8 cellular contexts compared by ENCODE assay signal in the genomic region with DNA sequence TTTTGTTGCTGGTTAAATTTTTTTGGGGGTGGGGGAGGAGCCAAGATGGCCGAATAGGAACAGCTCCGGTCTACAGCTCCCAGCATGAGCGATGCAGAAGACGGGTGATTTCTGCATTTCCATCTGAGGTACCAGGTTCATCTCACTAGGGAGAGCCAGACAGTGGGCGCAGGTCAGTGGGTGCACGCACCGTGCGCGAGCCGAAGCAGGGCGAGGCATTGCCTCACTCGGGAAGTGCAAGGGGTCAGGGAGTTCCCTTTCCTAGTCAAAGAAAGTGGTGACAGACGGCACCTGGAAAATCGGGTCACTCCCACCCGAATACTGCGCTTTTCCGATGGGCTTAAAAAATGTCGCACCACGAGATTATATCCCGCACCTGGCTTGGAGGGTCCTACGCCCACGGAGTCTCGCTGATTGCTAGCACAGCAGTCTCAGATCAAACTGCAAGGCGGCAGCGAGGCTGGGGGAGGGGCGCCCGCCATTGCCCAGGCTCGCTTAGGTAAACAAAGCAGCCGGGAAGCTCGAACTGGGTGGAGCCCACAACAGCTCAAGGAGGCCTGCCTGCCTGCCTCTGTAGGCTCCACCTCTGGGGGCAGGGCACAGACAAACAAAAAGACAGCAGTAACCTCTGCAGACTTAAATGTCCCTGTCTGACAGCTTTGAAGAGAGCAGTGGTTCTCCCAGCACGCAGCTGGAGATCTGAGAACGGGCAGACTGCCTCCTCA. TPM values are rescaled to one million over a fixed set of nuclear protein-coding genes. Genes with fewer than 3 reads are reported as not detected.
DNase-seq lines count a peak whose midpoint lies in the region; ATAC-seq, FAIRE-seq and TF ChIP-seq lines count a peak whose summit lies in the region.
"Not testable (repeated sequence)": the region's sequence is repeated elsewhere in the genome, so short reads cannot be mapped to it uniquely, and the experiment has no call there.

No MANE protein-coding gene starts in this region.

- not testable (repeated sequence) for H2BK120ac ChIP-seq in H1 (replicated peaks; ENCODE audit: low read depth, low read length)

- H4K5ac ChIP-seq in H1 (ENCODE audit: insufficient read length, low read depth, low read length) = not testable (repeated sequence)

- H3K9ac ChIP-seq in H1 (replicated peaks in 1 of 4; ENCODE audit: extremely low read depth in 1 of 4, low read depth in 3 of 4, low read length in 3 of 4) = not testable (repeated sequence)

- ATAC-seq in A549 = peak in 1 of 2 experiments; percentile 33; a peak in 3 of 6 replicates

- not testable (repeated sequence) for TF ChIP-seq CTCF in A549 (IDR thresholded peaks at IDR 0.05); H1 (IDR thresholded peaks at IDR 0.05; ENCODE audit: control extremely low read depth in 1 of 3, insufficient read depth in 1 of 3, low read depth in 1 of 3, low read length in 3 of 3); left ventricle myocardium inferior (IDR thresholded peaks at IDR 0.05; ENCODE audit: borderline replicate concordance); nephron progenitor cell (IDR thresholded peaks at IDR 0.05)

- 11% methylated on average over 28 of the region's 32 CpGs for WGBS in A549 (ENCODE audit: missing lambda C conversion rate)
- 68% methylated on average over 18 of the region's 32 CpGs; no CpG with 5 or more reads in 1 of the 2 experiments for WGBS in H1 (ENCODE audit: extremely low coverage in 1 of 2, insufficient coverage in 1 of 2, insufficient read length in 1 of 2, insufficient replicate concordance in 2 of 2, low coverage in 1 of 2, low lambda C conversion rate in 2 of 2, missing lambda C conversion rate in 1 of 2), 2 experiments

- not testable (repeated sequence) for H3K4ac ChIP-seq in H1 (replicated peaks; ENCODE audit: insufficient read length, low read depth, low read length)

- H2BK12ac ChIP-seq in H1 (ENCODE audit: low read depth, low read length) = not testable (repeated sequence)

- not testable (repeated sequence) for H3K56ac ChIP-seq in H1 (replicated peaks; ENCODE audit: insufficient read length, low read depth, low read length)

- H3K23ac ChIP-seq in H1 (ENCODE audit: insufficient read length) = not testable (repeated sequence)

- H3K4me3 Mint-ChIP-seq in nephron progenitor cell = peak overlapping the region; percentile 64

- not testable (repeated sequence) for H2AFZ ChIP-seq in H1 (ENCODE audit: low read length)

- not testable (repeated sequence) for H3K9me3 ChIP-seq in A549; HAP-1; SJCRH30 (replicated peaks); H1 (ENCODE audit: insufficient read depth in 2 of 2, low read depth in 1 of 2, low read length in 1 of 2); left ventricle myocardium inferior (replicated peaks)

- not testable (repeated sequence) for TF ChIP-seq POLR2A in A549 (IDR thresholded peaks at IDR 0.05; ENCODE audit: low read length); H1 (IDR thresholded peaks at IDR 0.05; ENCODE audit: control extremely low read depth in 1 of 2, low read depth in 2 of 2, low read length in 2 of 2)

- H3K27ac Mint-ChIP-seq in nephron progenitor cell = peak overlapping the region; percentile 69

- not testable (repeated sequence) for DNase-seq in A549 (ENCODE audit: low read depth in 1 of 2, low spot score in 1 of 2); left ventricle myocardium inferior; nephron progenitor cell
- DNase-seq in HAP-1 (ENCODE audit: low spot score in 2 of 2) (peak in 1 of 2 experiments; percentile 38), SJCRH30 (peak in 1 of 2 experiments; percentile 19), H1 (ENCODE audit: low read depth in 1 of 2, low spot score in 2 of 2) (peak in 1 of 2 experiments; percentile 63)

- H3K14ac ChIP-seq in H1 (ENCODE audit: insufficient read length) = not testable (repeated sequence)

- H3K4me1 ChIP-seq in A549; HAP-1; SJCRH30; H1 (replicated peaks in 1 of 4; ENCODE audit: control insufficient read depth in 3 of 4, insufficient read depth in 4 of 4, low read length in 3 of 4); left ventricle myocardium inferior: not testable (repeated sequence)

- H3K27me3 ChIP-seq in HAP-1 (ENCODE audit: low read depth); SJCRH30; H1 (replicated peaks in 1 of 4; ENCODE audit: control insufficient read depth in 3 of 4, extremely low read depth in 1 of 4, insufficient read depth in 3 of 4, low read length in 3 of 4); left ventricle myocardium inferior (ENCODE audit: low read depth): not testable (repeated sequence)

- not testable (repeated sequence) for H3K79me2 ChIP-seq in H1 (ENCODE audit: control insufficient read depth in 1 of 2, insufficient read depth in 2 of 2, low read length in 2 of 2)

- not testable (repeated sequence) for H3K18ac ChIP-seq in H1 (ENCODE audit: extremely low read depth, low read length)

- peaks cover 39% of the 10 kb centered on the region for H3K9me3 Mint-ChIP-seq in nephron progenitor cell

- H3K4me2 ChIP-seq in A549 = peak overlapping the region; percentile 49
- not testable (repeated sequence) for H3K4me2 ChIP-seq in H1 (ENCODE audit: insufficient read depth in 1 of 2, low read depth in 2 of 2, low read length in 2 of 2)

- not testable (repeated sequence) for TF ChIP-seq EP300 in A549 (IDR thresholded peaks at IDR 0.05); Ishikawa (IDR thresholded peaks at IDR 0.05; ENCODE audit: borderline replicate concordance); H1 (IDR thresholded peaks at IDR 0.05; ENCODE audit: borderline replicate concordance in 1 of 2, low read depth in 2 of 2, low read length in 2 of 2)

- H3K79me1 ChIP-seq in H1 (ENCODE audit: low read depth, low read length) = not testable (repeated sequence)

- not testable (repeated sequence) for H2AK5ac ChIP-seq in H1 (ENCODE audit: low read depth, low read length)

- H2BK20ac ChIP-seq in H1 (ENCODE audit: low read length) = not testable (repeated sequence)

- not testable (repeated sequence) for FAIRE-seq in A549 (lab: Jason Lieb, UNC); H1 (lab: Jason Lieb, UNC)

- H3K4me1 Mint-ChIP-seq in nephron progenitor cell = not testable (repeated sequence)

- H4K8ac ChIP-seq in H1 (ENCODE audit: extremely low read depth, insufficient read depth, low read length) = not testable (repeated sequence)

- H3K27ac ChIP-seq in A549 (peak overlapping the region; percentile 42 to 79), SJCRH30 (peak overlapping the region; percentile 31)
- not testable (repeated sequence) for H3K27ac ChIP-seq in H1 (ENCODE audit: low read depth, low read length); left ventricle myocardium inferior (replicated peaks); skin epidermis

- not testable (repeated sequence) for H2BK15ac ChIP-seq in H1 (ENCODE audit: low read length)

- not testable (repeated sequence) for H2BK5ac ChIP-seq in H1 (ENCODE audit: low read depth, low read length)

- H3K4me3 ChIP-seq in A549 = peak overlapping the region; percentile 46
- peak overlapping the region; percentile 14; the same call in 1 of the 2 replicates for H3K4me3 ChIP-seq in HAP-1
- peak overlapping the region; percentile 70 for H3K4me3 ChIP-seq in SJCRH30
- peak overlapping the region in 1 of 4 experiments; percentile 30; a peak in 2 of 8 replicates for H3K4me3 ChIP-seq in H1 (ENCODE audit: extremely low read depth in 1 of 4, insufficient read depth in 2 of 4, low read depth in 3 of 4, low read length in 4 of 4)
- H3K4me3 ChIP-seq in left ventricle myocardium inferior = peak overlapping the region; percentile 14
- peak overlapping the region in 4 of 7 experiments; percentile 7 to 30 (median 22) for H3K4me3 ChIP-seq in skin epidermis

- POLR2A ChIA-PET in A549 (lab: Yijun Ruan, JAX) (interaction anchor here (1.4 kb wide), 1 partner anchor 136 kb away, joined by 4 read pairs; no protein-coding TSS in a partner anchor), H1 (lab: Charles Lee; ENCODE audit: partially characterized antibody) (interaction anchor here (1.7 kb wide), 1 partner anchor 29 kb away, joined by 5 read pairs; the partner anchor contains the start of gene BBS10)

- CTCF ChIA-PET in A549 (lab: Yijun Ruan, JAX) = not testable (repeated sequence)
- CTCF ChIA-PET in H1 (lab: Charles Lee; ENCODE audit: partially characterized antibody) = interaction anchor here (1.2 to 1.4 kb wide), 2 partner anchors 24 to 240 kb away, joined by 3 read pairs; no protein-coding TSS in a partner anchor

- intact Hi-C loops in left ventricle myocardium inferior (cut with micrococcal nuclease) = not testable (repeated sequence)

- not testable (repeated sequence) for H3K23me2 ChIP-seq in H1 (ENCODE audit: low read depth, low read length)

- peaks cover 15% of the 10 kb centered on the region for H3K36me3 Mint-ChIP-seq in nephron progenitor cell (ENCODE audit: low read depth)

- not testable (repeated sequence) for H4K20me1 ChIP-seq in H1 (replicated peaks in 1 of 2; ENCODE audit: control insufficient read depth in 1 of 2, insufficient read depth in 2 of 2, low read length in 2 of 2)

- not testable (repeated sequence) for TF ChIP-seq RAD21 in A549 (conservative IDR thresholded peaks at IDR 0.05 in 1 of 2, IDR thresholded peaks at IDR 0.05 in 1 of 2); Ishikawa (IDR thresholded peaks at IDR 0.05; ENCODE audit: low read depth); H1 (IDR thresholded peaks at IDR 0.05 in 1 of 2, conservative IDR thresholded peaks at IDR 0.05 in 1 of 2; ENCODE audit: low read depth in 2 of 2, low read length in 2 of 2)

- not testable (repeated sequence) for H4K91ac ChIP-seq in H1 (replicated peaks; ENCODE audit: insufficient read length, low read length)

- in situ Hi-C loops in HAP-1 (cut with MboI; ENCODE audit: low sequenced_read_pairs) = not testable (repeated sequence)

- H3K27me3 Mint-ChIP-seq in nephron progenitor cell (ENCODE audit: low read depth, poor library complexity) = not testable (repeated sequence)

- not testable (repeated sequence) for H3K36me3 ChIP-seq in HAP-1 (replicated peaks); SJCRH30; H1 (ENCODE audit: control insufficient read depth in 2 of 4, insufficient read depth in 4 of 4, low read length in 3 of 4); left ventricle myocardium inferior

RNA-seq across cellular contexts. Expression of gene BBS10, which starts 28.5 kb away (rescaled TPM):
- polyA plus RNA-seq in A549 (2011; rRNA removed) = 11.6 and 15.1 TPM in 2 replicates
- 1.3 and 1.7 TPM in 2 replicates for polyA plus RNA-seq in A549 (2012; cell fraction: cytosol; rRNA removed)
- 0.82 and 1.1 TPM in 2 replicates for polyA plus RNA-seq in A549 (2012; cell fraction: nucleus; rRNA removed)
- polyA plus RNA-seq in A549 (2017; fragmentation: RNase III; extraction: RNeasy Plus Mini Kit Qiagen cat#74134 plus additional on column Dnase treatment) = 6.6 to 8.0 TPM (median 7.3 TPM) in 3 replicates
- polyA minus RNA-seq in A549 (2011; rRNA and poly(A)+ RNA removed) = 2.1 and 2.5 TPM in 2 replicates
- total RNA-seq in SJCRH30 (2014; rRNA removed; shearing (Covaris generic)) = 13.9 and 15.7 TPM in 2 replicates
- 9.2 and 10.0 TPM in 2 replicates for total RNA-seq in H1 (2021; fragmentation: NEBNext Ultra II Directional; extraction: Animal tissue kit (Norgen Biotek cat#: 25700))
- 2.6 and 4.4 TPM in 2 replicates for polyA plus RNA-seq in H1 (2011; rRNA removed)
- polyA plus RNA-seq in H1 (2011; cell fraction: cytosol; rRNA removed) = 5.9 TPM
- polyA plus RNA-seq in H1 (2011; cell fraction: nucleus; rRNA removed) = 2.0 TPM
- polyA plus RNA-seq in H1 (2012, experiment 1 of 2) = 3.6 to 7.2 TPM (median 4.3 TPM) in 4 replicates
- polyA plus RNA-seq in H1 (2012, experiment 2 of 2) = 0.67 TPM
- polyA plus RNA-seq in H1 (2013, experiment 1 of 2) = 7.2 TPM
- 7.3 TPM for polyA plus RNA-seq in H1 (2013, experiment 2 of 2)
- 4.1 and 5.0 TPM in 2 replicates for polyA minus RNA-seq in H1 (2011; rRNA and poly(A)+ RNA removed)
- polyA minus RNA-seq in H1 (2011; cell fraction: cytosol; rRNA and poly(A)+ RNA removed) = 4.8 TPM
- 6.1 TPM for polyA minus RNA-seq in H1 (2011; cell fraction: nucleus; rRNA and poly(A)+ RNA removed)
- 8.8 TPM for total RNA-seq in left ventricle myocardium inferior
